ENCODE assay signal across 15 cellular contexts in the genomic region with DNA sequence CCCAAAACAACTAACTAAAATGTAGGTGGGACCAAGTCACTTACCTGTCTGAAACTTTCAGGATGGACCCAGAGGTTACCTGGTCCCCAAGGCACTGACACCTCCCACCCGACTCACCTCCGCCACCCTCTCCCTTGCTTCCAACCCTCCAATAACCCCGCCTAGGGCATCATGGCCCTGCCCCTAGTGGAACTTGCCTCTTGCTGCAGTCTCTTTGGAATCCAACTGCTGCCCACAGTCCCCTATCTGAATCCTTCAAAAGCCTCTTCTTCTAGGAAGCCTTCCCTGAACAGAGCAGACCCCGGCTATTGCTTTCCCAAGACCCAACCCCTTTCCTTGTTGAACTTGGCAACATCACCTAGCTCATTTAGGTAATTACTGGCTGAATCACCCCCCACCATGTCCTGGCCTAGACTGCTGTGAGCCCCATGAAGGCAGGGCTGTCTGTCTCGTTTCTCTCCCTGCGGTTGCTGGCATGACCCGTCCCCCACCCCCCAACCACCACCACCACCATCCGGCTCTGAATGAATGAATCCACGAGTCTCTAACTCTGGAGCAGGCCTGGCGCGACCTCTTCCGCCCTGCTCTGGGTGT. TPM values are rescaled to one million over a fixed set of nuclear protein-coding genes. Genes with fewer than 3 reads are reported as not detected.
DNase-seq lines count a peak whose midpoint lies in the region; ATAC-seq, FAIRE-seq and TF ChIP-seq lines count a peak whose summit lies in the region.
"Had no signal": no experiment of that assay in that cellular context is flagged by ENCODE, and none has a peak within 500 bp of the region (broad histone marks: within the 10 kb centered on the region; RNA-seq: fewer than 3 reads in every experiment).

No MANE protein-coding gene starts in this region.

- H3K27me3 Mint-ChIP-seq in CD14-positive monocyte (ENCODE audit: low read depth in 3 of 3) (peaks cover 16 to 30% (median 20%) of the 10 kb centered on the region in 3 donors), astrocyte (ENCODE audit: low read depth, unreplicated experiment) (peaks cover 6% of the 10 kb centered on the region)

- TF ChIP-seq CTCF in CD14-positive monocyte (IDR thresholded peaks at IDR 0.05) (peak; percentile 19), HFF-Myc (IDR thresholded peaks at IDR 0.05; ENCODE audit: low read depth, low read length, missing control alignments) (peak; percentile 36), astrocyte (IDR thresholded peaks at IDR 0.05; ENCODE audit: insufficient read depth, low read depth, low read length) (peak; percentile 28), kidney epithelial cell (IDR thresholded peaks at IDR 0.05; ENCODE audit: insufficient read depth, low read length, poor library complexity, severe bottlenecking) (peak; percentile 30)

- H3K27ac Mint-ChIP-seq in CD14-positive monocyte (peak overlapping the region in 1 of 7 donors; percentile 45), astrocyte (ENCODE audit: unreplicated experiment) (peak overlapping the region; percentile 70)
- H3K27ac Mint-ChIP-seq: activated naive CD4-positive, alpha-beta T cell treated with anti-CD3 and anti-CD28 coated beads, Interleukin-2, amount 50 U/mL, for 24 hours had no signal

- no peak for ATAC-seq in HG02763 (IDR thresholded peaks at IDR 0.05; ENCODE audit: unreplicated experiment)
- ATAC-seq in HG03280 (IDR thresholded peaks at IDR 0.05; ENCODE audit: unreplicated experiment): no peak

- DNase-seq in CD14-positive monocyte (ENCODE audit: low spot score) (no peak), HFF-Myc (ENCODE audit: extremely low read depth, low read depth) (no peak), astrocyte (ENCODE audit: low read depth) (no peak), kidney epithelial cell (ENCODE audit: low read depth) (no peak), inferior parietal cortex (ENCODE audit: extremely low spot score) (no peak), NCI-H446 treated with DMSO at 0.1 percent for 48 hours (lab: John Stamatoyannopoulos, UW) (no peak)
- DNase-seq: activated CD4-positive, alpha-beta T cell treated with anti-CD3 and anti-CD28 coated beads for 1 hour; GOT3; NCI-H1436 treated with DMSO at 0.1 percent for 48 hours; posterior cingulate gyrus; RPMI8226; thyroid gland had no signal

- no peaks in the 10 kb centered on the region for H4K20me1 ChIP-seq in astrocyte (ENCODE audit: insufficient read depth, low read length)

- no peak overlapping the region for H2AFZ ChIP-seq in astrocyte (ENCODE audit: low read depth, low read length)

- H3K36me3 Mint-ChIP-seq in CD14-positive monocyte (no peaks in the 10 kb centered on the region), astrocyte (ENCODE audit: low read depth, unreplicated experiment) (no peaks in the 10 kb centered on the region)
- H3K36me3 Mint-ChIP-seq: activated naive CD4-positive, alpha-beta T cell treated with anti-CD3 and anti-CD28 coated beads, Interleukin-2, amount 50 U/mL, for 24 hours had no signal

- no peaks in the 10 kb centered on the region for H3K79me2 ChIP-seq in astrocyte (ENCODE audit: insufficient read depth, low read length)

- H3K9me3 Mint-ChIP-seq in CD14-positive monocyte (peaks cover 0 to 2% (median 0%) of the 10 kb centered on the region in 7 donors), astrocyte (ENCODE audit: unreplicated experiment) (peaks cover 3% of the 10 kb centered on the region)
- H3K9me3 Mint-ChIP-seq: activated naive CD4-positive, alpha-beta T cell treated with anti-CD3 and anti-CD28 coated beads, Interleukin-2, amount 50 U/mL, for 24 hours had no signal

- H3K27ac ChIP-seq in astrocyte (ENCODE audit: low read depth, low read length): no peak overlapping the region
- H3K27ac ChIP-seq: thyroid gland had no signal

- H3K4me1 ChIP-seq in astrocyte (ENCODE audit: insufficient read depth, low read length): peaks cover 12% of the 10 kb centered on the region

- FAIRE-seq in astrocyte (lab: Jason Lieb, UNC): no peak

- H3K9me3 ChIP-seq in astrocyte (ENCODE audit: insufficient read depth, low read depth, low read length): no peaks in the 10 kb centered on the region
- H3K9me3 ChIP-seq: thyroid gland had no signal

- intact Hi-C loops in CD14-positive monocyte (cut with micrococcal nuclease): no loop called here

- H3K27me3 ChIP-seq in astrocyte (ENCODE audit: insufficient read depth, low read length): peaks cover 4% of the 10 kb centered on the region
- H3K27me3 ChIP-seq in kidney epithelial cell (ENCODE audit: control insufficient read depth, insufficient read depth, low read length): peaks cover 4% of the 10 kb centered on the region
- H3K27me3 ChIP-seq: thyroid gland had no signal

- H3K36me3 ChIP-seq in astrocyte (ENCODE audit: insufficient read depth, low read length) (no peaks in the 10 kb centered on the region), kidney epithelial cell (ENCODE audit: control insufficient read depth, insufficient read depth, low read length) (no peaks in the 10 kb centered on the region)
- H3K36me3 ChIP-seq: thyroid gland had no signal

- no peaks in the 10 kb centered on the region for H3K4me1 Mint-ChIP-seq in CD14-positive monocyte
- H3K4me1 Mint-ChIP-seq in astrocyte (ENCODE audit: low read depth, unreplicated experiment): peaks cover 30% of the 10 kb centered on the region

- H3K4me3 Mint-ChIP-seq in CD14-positive monocyte: peak overlapping the region in 1 of 2 donors; percentile 62
- H3K4me3 Mint-ChIP-seq in astrocyte (ENCODE audit: unreplicated experiment): peak overlapping the region; percentile 40
- H3K4me3 Mint-ChIP-seq: activated naive CD4-positive, alpha-beta T cell treated with anti-CD3 and anti-CD28 coated beads, Interleukin-2, amount 50 U/mL, for 24 hours had no signal

- H3K4me2 ChIP-seq in astrocyte (ENCODE audit: low read length): peak overlapping the region; percentile 72

- no peak overlapping the region for H3K4me3 ChIP-seq in HFF-Myc (replicated peaks; ENCODE audit: low read depth, low read length)
- no peak overlapping the region for H3K4me3 ChIP-seq in astrocyte (ENCODE audit: insufficient read depth, low read depth, low read length)
- H3K4me3 ChIP-seq in kidney epithelial cell (ENCODE audit: low read depth, low read length): no peak overlapping the region
- H3K4me3 ChIP-seq: thyroid gland had no signal

- no peak overlapping the region for H3K9ac ChIP-seq in astrocyte (ENCODE audit: low read length)

RNA-seq across cellular contexts. Expression of gene CRB2, which starts 9.4 kb away (rescaled TPM):
- polyA plus RNA-seq in CD14-positive monocyte: not detected
- 2.4 and 2.5 TPM in 2 replicates for total RNA-seq in astrocyte
- 1.3 and 1.6 TPM in 2 replicates for total RNA-seq in kidney epithelial cell
